In the genomic region with DNA sequence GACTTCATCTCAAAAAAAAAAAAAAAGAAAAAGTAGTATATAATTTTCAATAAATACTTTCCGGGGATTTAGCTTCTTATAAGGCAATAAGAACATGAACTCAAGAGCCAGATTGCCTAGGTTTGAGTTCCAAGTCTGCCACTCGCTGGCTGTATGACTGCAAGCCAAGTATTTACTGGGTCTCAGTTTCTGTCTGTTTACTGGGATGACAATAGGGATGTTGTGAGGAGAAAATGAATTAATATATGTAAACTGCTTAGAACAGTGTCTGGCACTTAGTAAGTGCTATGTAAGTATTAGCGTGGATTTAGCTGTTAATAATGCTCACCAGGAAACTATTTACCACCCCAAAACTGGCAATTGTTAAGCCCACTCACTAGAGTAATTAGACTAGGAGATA, we compare ENCODE assay signal across 1 cellular context.
TF ChIP-seq lines count a peak whose summit lies in the region.

No MANE protein-coding gene starts in this region.

TF ChIP-seq in GM12878, 131 proteins besides CTCF, POLR2A, EP300 and RAD21 (continued from another document):
- TF ChIP-seq, protein P1, sequence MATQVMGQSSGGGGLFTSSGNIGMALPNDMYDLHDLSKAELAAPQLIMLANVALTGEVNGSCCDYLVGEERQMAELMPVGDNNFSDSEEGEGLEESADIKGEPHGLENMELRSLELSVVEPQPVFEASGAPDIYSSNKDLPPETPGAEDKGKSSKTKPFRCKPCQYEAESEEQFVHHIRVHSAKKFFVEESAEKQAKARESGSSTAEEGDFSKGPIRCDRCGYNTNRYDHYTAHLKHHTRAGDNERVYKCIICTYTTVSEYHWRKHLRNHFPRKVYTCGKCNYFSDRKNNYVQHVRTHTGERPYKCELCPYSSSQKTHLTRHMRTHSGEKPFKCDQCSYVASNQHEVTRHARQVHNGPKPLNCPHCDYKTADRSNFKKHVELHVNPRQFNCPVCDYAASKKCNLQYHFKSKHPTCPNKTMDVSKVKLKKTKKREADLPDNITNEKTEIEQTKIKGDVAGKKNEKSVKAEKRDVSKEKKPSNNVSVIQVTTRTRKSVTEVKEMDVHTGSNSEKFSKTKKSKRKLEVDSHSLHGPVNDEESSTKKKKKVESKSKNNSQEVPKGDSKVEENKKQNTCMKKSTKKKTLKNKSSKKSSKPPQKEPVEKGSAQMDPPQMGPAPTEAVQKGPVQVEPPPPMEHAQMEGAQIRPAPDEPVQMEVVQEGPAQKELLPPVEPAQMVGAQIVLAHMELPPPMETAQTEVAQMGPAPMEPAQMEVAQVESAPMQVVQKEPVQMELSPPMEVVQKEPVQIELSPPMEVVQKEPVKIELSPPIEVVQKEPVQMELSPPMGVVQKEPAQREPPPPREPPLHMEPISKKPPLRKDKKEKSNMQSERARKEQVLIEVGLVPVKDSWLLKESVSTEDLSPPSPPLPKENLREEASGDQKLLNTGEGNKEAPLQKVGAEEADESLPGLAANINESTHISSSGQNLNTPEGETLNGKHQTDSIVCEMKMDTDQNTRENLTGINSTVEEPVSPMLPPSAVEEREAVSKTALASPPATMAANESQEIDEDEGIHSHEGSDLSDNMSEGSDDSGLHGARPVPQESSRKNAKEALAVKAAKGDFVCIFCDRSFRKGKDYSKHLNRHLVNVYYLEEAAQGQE (IDR thresholded peaks at IDR 0.05; ENCODE audit: low read depth, low read length) = no peak
